1 cellular context compared by ENCODE assay signal in the genomic region with DNA sequence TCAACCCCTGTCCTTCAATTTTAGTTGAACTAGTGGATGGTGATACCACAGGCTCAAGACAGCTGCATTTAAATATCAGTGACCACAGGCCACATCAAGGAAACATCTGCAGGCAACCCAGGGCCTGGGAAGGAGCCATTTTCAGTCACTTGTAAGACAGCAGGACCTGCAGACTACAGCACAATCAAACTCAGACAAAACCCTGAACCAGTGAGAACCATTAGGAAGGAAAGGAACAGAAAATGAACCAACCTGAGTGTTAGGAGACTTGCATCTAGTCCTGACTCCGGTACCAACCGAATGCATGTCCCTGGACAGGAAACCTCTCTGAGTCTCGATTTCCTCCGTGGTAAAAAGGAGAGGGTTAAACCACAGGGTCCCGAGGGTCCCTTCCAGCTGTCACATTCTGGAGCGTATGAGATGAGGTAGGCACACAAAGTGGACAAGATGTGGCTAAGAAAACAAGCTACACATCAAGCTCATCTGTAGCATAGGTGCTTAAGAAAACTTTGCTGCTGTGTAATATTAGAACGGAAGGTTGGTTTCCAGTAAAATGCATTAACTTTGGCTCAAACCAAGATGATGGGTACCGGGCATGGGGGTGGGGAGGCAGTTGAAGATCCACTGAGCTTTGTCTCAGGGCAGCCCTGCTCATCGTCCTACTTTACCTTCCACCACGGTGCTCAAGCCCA.
A peak's percentile ranks its signal among the peaks of the same experiment; 100 is the strongest.
TF ChIP-seq lines count a peak whose summit lies in the region.

No MANE protein-coding gene starts in this region.

TF ChIP-seq in HepG2, 621 proteins besides CTCF, POLR2A, EP300 and RAD21 (continued from another document and continues in another):
- TF ChIP-seq, protein P1, sequence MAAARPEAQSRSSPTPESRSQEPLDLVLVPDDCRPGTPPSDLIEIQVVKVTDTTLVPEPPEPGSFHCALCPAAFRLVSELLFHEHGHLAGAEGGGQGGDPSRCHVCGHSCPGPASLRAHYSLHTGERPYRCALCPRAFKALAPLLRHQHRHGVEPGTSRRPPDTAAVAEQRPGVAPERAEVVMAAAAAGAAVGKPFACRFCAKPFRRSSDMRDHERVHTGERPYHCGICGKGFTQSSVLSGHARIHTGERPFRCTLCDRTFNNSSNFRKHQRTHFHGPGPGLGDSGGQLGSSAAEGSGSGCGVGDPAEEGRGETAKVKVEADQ (CRISPR knock-in tag; IDR thresholded peaks at IDR 0.05; ENCODE audit: borderline replicate concordance): 0 out of 2 replicates have a peak, but pooled peaks have one; percentile 40
- 0 out of 2 replicates have a peak, but pooled peaks have one; percentile 27 for TF ChIP-seq KDM2A (CRISPR knock-in tag; IDR thresholded peaks at IDR 0.05; ENCODE audit: borderline replicate concordance, low read depth)
- TF ChIP-seq ZNF496 (CRISPR knock-in tag; IDR thresholded peaks at IDR 0.05; ENCODE audit: insufficient replicate concordance): no peak
- TF ChIP-seq ZBTB10 (CRISPR knock-in tag; IDR thresholded peaks at IDR 0.05; ENCODE audit: borderline replicate concordance): no peak
- TF ChIP-seq KDM5B (CRISPR knock-in tag; IDR thresholded peaks at IDR 0.05; ENCODE audit: borderline replicate concordance): 0 out of 2 replicates have a peak, but pooled peaks have one; percentile 14
- 0 out of 2 replicates have a peak, but pooled peaks have one; percentile 36 for TF ChIP-seq ZNF501 (CRISPR knock-in tag; IDR thresholded peaks at IDR 0.05)
- TF ChIP-seq FOSL2 (CRISPR knock-in tag; IDR thresholded peaks at IDR 0.05): no peak
- TF ChIP-seq, protein P2, sequence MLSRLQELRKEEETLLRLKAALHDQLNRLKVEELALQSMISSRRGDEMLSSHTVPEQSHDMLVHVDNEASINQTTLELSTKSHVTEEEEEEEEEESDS (CRISPR knock-in tag; IDR thresholded peaks at IDR 0.05; ENCODE audit: borderline replicate concordance): no peak
- TF ChIP-seq ZC3H13 (CRISPR knock-in tag; IDR thresholded peaks at IDR 0.05): no peak
- TF ChIP-seq SIN3A (IDR thresholded peaks at IDR 0.05; ENCODE audit: borderline replicate concordance, low read depth, low read length): no peak
- no peak for TF ChIP-seq ZNF124 (CRISPR knock-in tag; IDR thresholded peaks at IDR 0.05)
- no peak for TF ChIP-seq ZNF891 (CRISPR knock-in tag; IDR thresholded peaks at IDR 0.05)
- 0 out of 2 replicates have a peak, but pooled peaks have one; percentile 28 for TF ChIP-seq TBX2 (CRISPR knock-in tag; IDR thresholded peaks at IDR 0.05; ENCODE audit: borderline replicate concordance)
- TF ChIP-seq, protein P3, sequence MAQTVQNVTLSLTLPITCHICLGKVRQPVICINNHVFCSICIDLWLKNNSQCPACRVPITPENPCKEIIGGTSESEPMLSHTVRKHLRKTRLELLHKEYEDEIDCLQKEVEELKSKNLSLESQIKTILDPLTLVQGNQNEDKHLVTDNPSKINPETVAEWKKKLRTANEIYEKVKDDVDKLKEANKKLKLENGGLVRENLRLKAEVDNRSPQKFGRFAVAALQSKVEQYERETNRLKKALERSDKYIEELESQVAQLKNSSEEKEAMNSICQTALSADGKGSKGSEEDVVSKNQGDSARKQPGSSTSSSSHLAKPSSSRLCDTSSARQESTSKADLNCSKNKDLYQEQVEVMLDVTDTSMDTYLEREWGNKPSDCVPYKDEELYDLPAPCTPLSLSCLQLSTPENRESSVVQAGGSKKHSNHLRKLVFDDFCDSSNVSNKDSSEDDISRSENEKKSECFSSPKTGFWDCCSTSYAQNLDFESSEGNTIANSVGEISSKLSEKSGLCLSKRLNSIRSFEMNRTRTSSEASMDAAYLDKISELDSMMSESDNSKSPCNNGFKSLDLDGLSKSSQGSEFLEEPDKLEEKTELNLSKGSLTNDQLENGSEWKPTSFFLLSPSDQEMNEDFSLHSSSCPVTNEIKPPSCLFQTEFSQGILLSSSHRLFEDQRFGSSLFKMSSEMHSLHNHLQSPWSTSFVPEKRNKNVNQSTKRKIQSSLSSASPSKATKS (CRISPR knock-in tag; IDR thresholded peaks at IDR 0.05): no peak
- no peak for TF ChIP-seq ZNF678 (CRISPR knock-in tag; IDR thresholded peaks at IDR 0.05)
- no peak for TF ChIP-seq AKAP8 (CRISPR knock-in tag; IDR thresholded peaks at IDR 0.05)
- TF ChIP-seq, protein P4, sequence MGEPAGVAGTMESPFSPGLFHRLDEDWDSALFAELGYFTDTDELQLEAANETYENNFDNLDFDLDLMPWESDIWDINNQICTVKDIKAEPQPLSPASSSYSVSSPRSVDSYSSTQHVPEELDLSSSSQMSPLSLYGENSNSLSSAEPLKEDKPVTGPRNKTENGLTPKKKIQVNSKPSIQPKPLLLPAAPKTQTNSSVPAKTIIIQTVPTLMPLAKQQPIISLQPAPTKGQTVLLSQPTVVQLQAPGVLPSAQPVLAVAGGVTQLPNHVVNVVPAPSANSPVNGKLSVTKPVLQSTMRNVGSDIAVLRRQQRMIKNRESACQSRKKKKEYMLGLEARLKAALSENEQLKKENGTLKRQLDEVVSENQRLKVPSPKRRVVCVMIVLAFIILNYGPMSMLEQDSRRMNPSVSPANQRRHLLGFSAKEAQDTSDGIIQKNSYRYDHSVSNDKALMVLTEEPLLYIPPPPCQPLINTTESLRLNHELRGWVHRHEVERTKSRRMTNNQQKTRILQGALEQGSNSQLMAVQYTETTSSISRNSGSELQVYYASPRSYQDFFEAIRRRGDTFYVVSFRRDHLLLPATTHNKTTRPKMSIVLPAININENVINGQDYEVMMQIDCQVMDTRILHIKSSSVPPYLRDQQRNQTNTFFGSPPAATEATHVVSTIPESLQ (CRISPR knock-in tag; conservative IDR thresholded peaks at IDR 0.05): no peak
- TF ChIP-seq HMG20A (CRISPR knock-in tag; IDR thresholded peaks at IDR 0.05; ENCODE audit: borderline replicate concordance): no peak
- peak; percentile 44; the same call in 1 of the 2 replicates for TF ChIP-seq PRDM10 (CRISPR knock-in tag; IDR thresholded peaks at IDR 0.05; ENCODE audit: low read depth)
- no peak for TF ChIP-seq NFE2L1 (CRISPR knock-in tag; IDR thresholded peaks at IDR 0.05; ENCODE audit: borderline replicate concordance)
- no peak for TF ChIP-seq NFE2L2 (IDR thresholded peaks at IDR 0.05; ENCODE audit: low read length)
- no peak for TF ChIP-seq ZBTB4 (CRISPR knock-in tag; IDR thresholded peaks at IDR 0.05; ENCODE audit: borderline replicate concordance)
- no peak for TF ChIP-seq HOXA9 (CRISPR knock-in tag; IDR thresholded peaks at IDR 0.05; ENCODE audit: borderline replicate concordance)
- TF ChIP-seq XRCC5 (optimal IDR thresholded peaks at IDR 0.05; ENCODE audit: low read length): peak; percentile 4
- TF ChIP-seq SIN3B (IDR thresholded peaks at IDR 0.05; ENCODE audit: low read length): no peak
- TF ChIP-seq GABPB1 (CRISPR knock-in tag; IDR thresholded peaks at IDR 0.05): no peak
- no peak for TF ChIP-seq ZNF274 (CRISPR knock-in tag; IDR thresholded peaks at IDR 0.05)
- no peak for TF ChIP-seq CBX1 (IDR thresholded peaks at IDR 0.05; ENCODE audit: low read depth)
- no peak for TF ChIP-seq ZFP41 (CRISPR knock-in tag; IDR thresholded peaks at IDR 0.05; ENCODE audit: borderline replicate concordance)
- no peak for TF ChIP-seq TOPORS (CRISPR knock-in tag; IDR thresholded peaks at IDR 0.05)
- 0 out of 2 replicates have a peak, but pooled peaks have one; percentile 21 for TF ChIP-seq ZNF569 (CRISPR knock-in tag; IDR thresholded peaks at IDR 0.05; ENCODE audit: borderline replicate concordance)
- no peak for TF ChIP-seq SOX6 (IDR thresholded peaks at IDR 0.05)
- TF ChIP-seq SOX6 (CRISPR knock-in tag; IDR thresholded peaks at IDR 0.05): peak; percentile 22; the same call in 1 of the 2 replicates
- TF ChIP-seq, protein P5, sequence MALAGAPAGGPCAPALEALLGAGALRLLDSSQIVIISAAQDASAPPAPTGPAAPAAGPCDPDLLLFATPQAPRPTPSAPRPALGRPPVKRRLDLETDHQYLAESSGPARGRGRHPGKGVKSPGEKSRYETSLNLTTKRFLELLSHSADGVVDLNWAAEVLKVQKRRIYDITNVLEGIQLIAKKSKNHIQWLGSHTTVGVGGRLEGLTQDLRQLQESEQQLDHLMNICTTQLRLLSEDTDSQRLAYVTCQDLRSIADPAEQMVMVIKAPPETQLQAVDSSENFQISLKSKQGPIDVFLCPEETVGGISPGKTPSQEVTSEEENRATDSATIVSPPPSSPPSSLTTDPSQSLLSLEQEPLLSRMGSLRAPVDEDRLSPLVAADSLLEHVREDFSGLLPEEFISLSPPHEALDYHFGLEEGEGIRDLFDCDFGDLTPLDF (CRISPR knock-in tag; IDR thresholded peaks at IDR 0.05): no peak
- no peak for TF ChIP-seq REXO4 (CRISPR knock-in tag; IDR thresholded peaks at IDR 0.05; ENCODE audit: borderline replicate concordance)
- TF ChIP-seq ATF7 (IDR thresholded peaks at IDR 0.05): no peak
- no peak for TF ChIP-seq ATF7 (CRISPR knock-in tag; IDR thresholded peaks at IDR 0.05)
- TF ChIP-seq CC2D1A (CRISPR knock-in tag; IDR thresholded peaks at IDR 0.05): no peak
- no peak for TF ChIP-seq ZNF775 (CRISPR knock-in tag; IDR thresholded peaks at IDR 0.05; ENCODE audit: borderline replicate concordance)
- TF ChIP-seq SRSF1 (optimal IDR thresholded peaks at IDR 0.05; ENCODE audit: low read depth, low read length): no peak
